ENCODE assay signal across 12 cellular contexts in the genomic region with DNA sequence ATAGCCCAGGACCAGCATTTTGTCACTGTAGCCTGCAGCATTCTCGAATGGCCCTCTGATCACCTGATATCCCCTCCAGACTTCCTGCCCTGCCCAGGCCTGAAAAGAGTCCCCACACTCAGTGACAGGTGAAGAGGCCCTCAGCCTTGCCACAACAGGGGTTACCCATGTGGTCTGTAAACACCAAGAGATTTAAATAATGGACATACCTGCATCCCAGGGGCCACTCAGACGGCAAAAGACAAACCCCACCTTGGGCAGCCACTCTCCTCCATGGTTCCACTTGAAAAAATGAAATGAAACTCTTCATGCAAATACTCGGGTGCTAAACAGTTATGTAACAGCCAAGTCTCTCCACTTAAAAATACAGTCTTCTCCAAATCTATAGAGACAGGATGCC. TPM values are rescaled to one million over a fixed set of nuclear protein-coding genes. Genes with fewer than 3 reads are reported as not detected.
DNase-seq lines count a peak whose midpoint lies in the region; ATAC-seq, FAIRE-seq and TF ChIP-seq lines count a peak whose summit lies in the region.
"Had no signal": no experiment of that assay in that cellular context is flagged by ENCODE, and none has a peak within 500 bp of the region (broad histone marks: within the 10 kb centered on the region; RNA-seq: fewer than 3 reads in every experiment).

No MANE protein-coding gene starts in this region.

- TF ChIP-seq CTCF in GM12865 (IDR thresholded peaks at IDR 0.05; ENCODE audit: insufficient read depth, low read depth, low read length, missing control alignments) (no peak), MM.1S (IDR thresholded peaks at IDR 0.05; ENCODE audit: low read length) (no peak), lower lobe of right lung (IDR thresholded peaks at IDR 0.05) (no peak), D721Med (IDR thresholded peaks at IDR 0.05; ENCODE audit: insufficient read depth, missing control alignments) (no peak)

- no peaks in the 10 kb centered on the region for H3K27me3 ChIP-seq in MM.1S (replicated peaks; ENCODE audit: insufficient read depth, low read length)
- H3K27me3 ChIP-seq in lower lobe of right lung (ENCODE audit: low read depth): no peaks in the 10 kb centered on the region

- intact Hi-C loops in lower lobe of right lung (cut with DNase I): loop anchor here (10.0 kb wide), 1 partner anchor 89 kb away; no protein-coding TSS in a partner anchor

- H3K36me3 ChIP-seq in MM.1S (replicated peaks; ENCODE audit: insufficient read depth, low read length) (no peaks in the 10 kb centered on the region), lower lobe of right lung (no peaks in the 10 kb centered on the region)

- H3K27ac ChIP-seq in MM.1S (ENCODE audit: low read length) (no peak overlapping the region), lower lobe of right lung (peak overlapping the region; percentile 62)

- no peak overlapping the region; the same call in 1 of the 2 replicates for H3K9ac ChIP-seq in MM.1S (ENCODE audit: low read length)

- peak overlapping the region; percentile 50 for H3K4me2 ChIP-seq in MM.1S (ENCODE audit: low read depth, low read length)

- H3K9me2 ChIP-seq in MM.1S (replicated peaks; ENCODE audit: insufficient read depth, low read length): no peaks in the 10 kb centered on the region

- no peak for FAIRE-seq in D721Med (lab: Jason Lieb, UNC)
- FAIRE-seq: TTC549 had no signal

- H3K79me2 ChIP-seq in MM.1S (ENCODE audit: low read length): no peaks in the 10 kb centered on the region

- H3K4me1 ChIP-seq in MM.1S (ENCODE audit: low read length) (peaks cover 12% of the 10 kb centered on the region), lower lobe of right lung (peaks cover 32% of the 10 kb centered on the region)

- H3F3A ChIP-seq in MM.1S (ENCODE audit: insufficient read depth, low read length): no peaks in the 10 kb centered on the region

- H4K20me1 ChIP-seq in MM.1S (ENCODE audit: insufficient read depth, low read length): no peaks in the 10 kb centered on the region

- H3K9me3 ChIP-seq in MM.1S (replicated peaks; ENCODE audit: insufficient read depth, low read length) (no peaks in the 10 kb centered on the region), lower lobe of right lung (no peaks in the 10 kb centered on the region)

- peak overlapping the region; percentile 69 for H2AFZ ChIP-seq in MM.1S (ENCODE audit: low read length)

- H3K4me3 ChIP-seq in GM12865 (ENCODE audit: low read depth, low read length) (peak overlapping the region; percentile 22), MM.1S (ENCODE audit: low read length) (peak overlapping the region; percentile 21; the same call in 1 of the 2 replicates), lower lobe of right lung (peak overlapping the region; percentile 44)

- ATAC-seq in GM21576 (IDR thresholded peaks at IDR 0.05; ENCODE audit: unreplicated experiment) (peak; percentile 70), lower lobe of right lung (peak; percentile 64 to 67), GM21390 (IDR thresholded peaks at IDR 0.05; ENCODE audit: unreplicated experiment) (no peak)

- DNase-seq in GM12865 (ENCODE audit: low read depth) (peak; percentile 70), MM.1S (peak; percentile 26), lower lobe of right lung (no peak), NCI-H146 treated with DMSO at 0.1 percent for 48 hours (lab: John Stamatoyannopoulos, UW; ENCODE audit: unreplicated experiment) (no peak), D721Med (ENCODE audit: insufficient read length, low spot score) (no peak), LoVo (ENCODE audit: low spot score) (no peak)
- DNase-seq: activated naive CD8-positive, alpha-beta T cell treated with anti-CD3 and anti-CD28 coated beads, Interleukin-2, amount 10 ng/mL, durations not matched to agents 7 days and 5 days; DND-41; NCI-H1105 had no signal

RNA-seq across cellular contexts. Expression of gene PECAM1, which starts 22.8 kb away (rescaled TPM):
- 679 TPM for total RNA-seq in lower lobe of right lung

RNA-seq across cellular contexts. Expression of gene MILR1, which starts 35.4 kb away (rescaled TPM):
- 19.6 TPM for total RNA-seq in lower lobe of right lung

Comparison
In these comparisons a context has a peak if more than half of its experiments do, and no peak if none do; other contexts are left out.
1. DNase-seq: peak in GM12865 (single experiment) and MM.1S (single experiment); none in lower lobe of right lung (single experiment), NCI-H146 treated with DMSO at 0.1 percent for 48 hours (single experiment), D721Med (single experiment) and LoVo (single experiment).
2. Peak in every context shown above with its lines, with median percentiles within 50 percentile points of each other: H3K4me3 ChIP-seq.